In genomic region chr20:60087563-60088105, GRCh38 we compare ENCODE assay signal across 12 cellular contexts.
A peak's percentile ranks its signal among the peaks of the same experiment; 100 is the strongest.
DNase-seq lines count a peak whose midpoint lies in the region; ATAC-seq and TF ChIP-seq lines count a peak whose summit lies in the region.
"Had no signal": no experiment of that assay in that cellular context is flagged by ENCODE, and none has a peak within 500 bp of the region (broad histone marks: within the 10 kb centered on the region; RNA-seq: fewer than 3 reads in every experiment).

No MANE protein-coding gene starts in this region.

- no peak for TF ChIP-seq CTCF in AG04449 (IDR thresholded peaks at IDR 0.05; ENCODE audit: insufficient read depth, low read length, missing control alignments)
- TF ChIP-seq CTCF in GM10266 (IDR thresholded peaks at IDR 0.05; ENCODE audit: control insufficient read depth, insufficient read depth, low read depth, missing control alignments) = no peak

- peaks cover 0 to 11% (median 4%) of the 10 kb centered on the region in 7 donors for H3K4me1 Mint-ChIP-seq in naive thymus-derived CD4-positive, alpha-beta T cell

- no peaks in the 10 kb centered on the region for H3K36me3 ChIP-seq in naive thymus-derived CD4-positive, alpha-beta T cell (ENCODE audit: control insufficient read depth in 2 of 3, insufficient read depth in 3 of 3, low read length in 3 of 3)

- peak overlapping the region in 1 of 9 donors; percentile 31 for H3K27ac Mint-ChIP-seq in naive thymus-derived CD4-positive, alpha-beta T cell

- no peak for DNase-seq in AG04449 (ENCODE audit: low read depth, low spot score)
- DNase-seq in DMS153 treated with DMSO at 0.1 percent for 48 hours (lab: John Stamatoyannopoulos, UW; ENCODE audit: unreplicated experiment) = peak; percentile 28
- DNase-seq in amniotic epithelial cell (ENCODE audit: low read depth) = peak; percentile 6
- DNase-seq in naive thymus-derived CD4-positive, alpha-beta T cell = no peak
- DNase-seq in middle frontal gyrus (ENCODE audit: extremely low spot score, low spot score) = no peak
- DNase-seq in GM10266 (ENCODE audit: extremely low spot score) = no peak
- DNase-seq in anterior cingulate cortex (lab: John Stamatoyannopoulos, UW) = no peak
- DNase-seq in 8988T = no peak
- DNase-seq: NCI-H187, T-helper 9 cell had no signal

- POLR2A ChIA-PET in AG04449 (lab: Yijun Ruan, JAX) = interaction anchor here (0.7 kb wide), 1 partner anchor 25 kb away, joined by 4 read pairs; no protein-coding TSS in a partner anchor
- POLR2A ChIA-PET in naive thymus-derived CD4-positive, alpha-beta T cell (lab: Charles Lee) = no interaction called here

- H3K9me3 Mint-ChIP-seq in naive thymus-derived CD4-positive, alpha-beta T cell = peaks cover 0 to 7% (median 2%) of the 10 kb centered on the region in 11 donors

- no peaks in the 10 kb centered on the region for H3K9me3 ChIP-seq in naive thymus-derived CD4-positive, alpha-beta T cell (ENCODE audit: control insufficient read depth in 2 of 3, low read length in 3 of 3)

- peaks cover 13 to 46% (median 26%) of the 10 kb centered on the region in 5 donors for H3K27me3 Mint-ChIP-seq in naive thymus-derived CD4-positive, alpha-beta T cell

- H3K4me3 ChIP-seq in AG04449 (ENCODE audit: low read depth, low read length) = peak overlapping the region; percentile 12; the same call in 1 of the 2 replicates
- H3K4me3 ChIP-seq in naive thymus-derived CD4-positive, alpha-beta T cell (ENCODE audit: low read length) = no peak overlapping the region

- H3K4me1 ChIP-seq in naive thymus-derived CD4-positive, alpha-beta T cell (ENCODE audit: control insufficient read depth in 2 of 2, insufficient read depth in 2 of 2, low read length in 2 of 2) = no peaks in the 10 kb centered on the region
- H3K4me1 ChIP-seq: Caco-2 had no signal

- intact Hi-C loops in naive thymus-derived CD4-positive, alpha-beta T cell (cut with micrococcal nuclease) = no loop called here

- peaks cover 0 to 4% of the 10 kb centered on the region in 2 donors for H3K27me3 ChIP-seq in naive thymus-derived CD4-positive, alpha-beta T cell (ENCODE audit: control insufficient read depth in 2 of 2, insufficient read depth in 2 of 2, low read length in 2 of 2)

- peaks cover 0 to 4% (median 0%) of the 10 kb centered on the region in 5 donors for H3K36me3 Mint-ChIP-seq in naive thymus-derived CD4-positive, alpha-beta T cell

- CTCF ChIA-PET in AG04449 (lab: Yijun Ruan, JAX) = interaction anchor here (1.0 to 2.6 kb wide), 2 partner anchors 31 to 123 kb away, joined by 4 to 7 read pairs; no protein-coding TSS in a partner anchor
- CTCF ChIA-PET in naive thymus-derived CD4-positive, alpha-beta T cell (lab: Charles Lee) = no interaction called here

- H3K27ac ChIP-seq in naive thymus-derived CD4-positive, alpha-beta T cell (ENCODE audit: low read depth, low read length) = no peak overlapping the region
- H3K27ac ChIP-seq: HL-60 had no signal

- no peak for ATAC-seq in naive thymus-derived CD4-positive, alpha-beta T cell

- peak overlapping the region in 9 of 10 donors; percentile 56 to 81 (median 74) for H3K4me3 Mint-ChIP-seq in naive thymus-derived CD4-positive, alpha-beta T cell

Comparison
In these comparisons a context has a peak if more than half of its experiments do, and no peak if none do; other contexts are left out.
1. DNase-seq: peak in DMS153 treated with DMSO at 0.1 percent for 48 hours (single experiment) and amniotic epithelial cell (single experiment); none in AG04449 (single experiment), naive thymus-derived CD4-positive, alpha-beta T cell (0 of 9), middle frontal gyrus (single experiment), GM10266 (single experiment), anterior cingulate cortex (0 of 58) and 8988T (single experiment).